1 cellular context compared by ENCODE assay signal in the genomic region with DNA sequence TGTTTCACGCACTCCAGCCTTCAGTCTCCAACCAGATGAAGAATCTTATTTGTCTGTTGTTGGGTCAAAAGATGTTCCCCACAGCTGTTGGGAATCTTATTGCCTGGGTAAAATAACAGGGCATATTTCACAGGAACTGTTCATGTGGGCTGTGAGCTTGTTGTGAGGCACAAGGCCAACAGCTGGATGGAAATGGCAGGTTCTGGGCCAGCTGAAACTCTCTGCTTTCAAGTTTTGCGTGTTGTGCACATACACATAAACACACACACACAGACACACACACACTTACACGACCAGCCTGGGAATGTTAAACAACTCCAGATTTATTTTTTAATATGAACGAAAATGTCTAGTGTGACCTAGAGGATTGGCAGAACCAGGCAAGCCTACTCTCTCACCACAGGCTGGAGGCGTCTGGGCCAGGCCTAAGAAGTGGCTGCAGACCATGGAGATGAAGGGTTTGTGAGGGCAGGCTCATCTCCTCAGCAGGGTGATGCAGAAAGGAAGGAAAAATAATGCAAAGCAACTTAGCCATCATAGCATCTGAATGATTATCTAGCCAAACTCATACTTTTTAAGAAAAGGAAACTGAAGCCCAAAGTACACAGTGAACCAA.
TF ChIP-seq lines count a peak whose summit lies in the region.

No MANE protein-coding gene starts in this region.

TF ChIP-seq in GM23338, 12 proteins besides CTCF, POLR2A, EP300 and RAD21 (continued from another document):
- TF ChIP-seq, protein P1, sequence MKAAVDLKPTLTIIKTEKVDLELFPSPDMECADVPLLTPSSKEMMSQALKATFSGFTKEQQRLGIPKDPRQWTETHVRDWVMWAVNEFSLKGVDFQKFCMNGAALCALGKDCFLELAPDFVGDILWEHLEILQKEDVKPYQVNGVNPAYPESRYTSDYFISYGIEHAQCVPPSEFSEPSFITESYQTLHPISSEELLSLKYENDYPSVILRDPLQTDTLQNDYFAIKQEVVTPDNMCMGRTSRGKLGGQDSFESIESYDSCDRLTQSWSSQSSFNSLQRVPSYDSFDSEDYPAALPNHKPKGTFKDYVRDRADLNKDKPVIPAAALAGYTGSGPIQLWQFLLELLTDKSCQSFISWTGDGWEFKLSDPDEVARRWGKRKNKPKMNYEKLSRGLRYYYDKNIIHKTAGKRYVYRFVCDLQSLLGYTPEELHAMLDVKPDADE (IDR thresholded peaks at IDR 0.05) = no peak
- TF ChIP-seq NANOG (IDR thresholded peaks at IDR 0.05; ENCODE audit: borderline replicate concordance) (no peak), JUNB (IDR thresholded peaks at IDR 0.05; ENCODE audit: unreplicated experiment) (no peak), ZNF331 (CRISPR knock-in tag; IDR thresholded peaks at IDR 0.05; ENCODE audit: low read depth) (no peak), EZH2phosphoT487 (IDR thresholded peaks at IDR 0.05; ENCODE audit: unreplicated experiment) (no peak)
- TF ChIP-seq, protein P2, sequence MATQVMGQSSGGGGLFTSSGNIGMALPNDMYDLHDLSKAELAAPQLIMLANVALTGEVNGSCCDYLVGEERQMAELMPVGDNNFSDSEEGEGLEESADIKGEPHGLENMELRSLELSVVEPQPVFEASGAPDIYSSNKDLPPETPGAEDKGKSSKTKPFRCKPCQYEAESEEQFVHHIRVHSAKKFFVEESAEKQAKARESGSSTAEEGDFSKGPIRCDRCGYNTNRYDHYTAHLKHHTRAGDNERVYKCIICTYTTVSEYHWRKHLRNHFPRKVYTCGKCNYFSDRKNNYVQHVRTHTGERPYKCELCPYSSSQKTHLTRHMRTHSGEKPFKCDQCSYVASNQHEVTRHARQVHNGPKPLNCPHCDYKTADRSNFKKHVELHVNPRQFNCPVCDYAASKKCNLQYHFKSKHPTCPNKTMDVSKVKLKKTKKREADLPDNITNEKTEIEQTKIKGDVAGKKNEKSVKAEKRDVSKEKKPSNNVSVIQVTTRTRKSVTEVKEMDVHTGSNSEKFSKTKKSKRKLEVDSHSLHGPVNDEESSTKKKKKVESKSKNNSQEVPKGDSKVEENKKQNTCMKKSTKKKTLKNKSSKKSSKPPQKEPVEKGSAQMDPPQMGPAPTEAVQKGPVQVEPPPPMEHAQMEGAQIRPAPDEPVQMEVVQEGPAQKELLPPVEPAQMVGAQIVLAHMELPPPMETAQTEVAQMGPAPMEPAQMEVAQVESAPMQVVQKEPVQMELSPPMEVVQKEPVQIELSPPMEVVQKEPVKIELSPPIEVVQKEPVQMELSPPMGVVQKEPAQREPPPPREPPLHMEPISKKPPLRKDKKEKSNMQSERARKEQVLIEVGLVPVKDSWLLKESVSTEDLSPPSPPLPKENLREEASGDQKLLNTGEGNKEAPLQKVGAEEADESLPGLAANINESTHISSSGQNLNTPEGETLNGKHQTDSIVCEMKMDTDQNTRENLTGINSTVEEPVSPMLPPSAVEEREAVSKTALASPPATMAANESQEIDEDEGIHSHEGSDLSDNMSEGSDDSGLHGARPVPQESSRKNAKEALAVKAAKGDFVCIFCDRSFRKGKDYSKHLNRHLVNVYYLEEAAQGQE (IDR thresholded peaks at IDR 0.05; ENCODE audit: unreplicated experiment) = no peak
- TF ChIP-seq, protein P3, sequence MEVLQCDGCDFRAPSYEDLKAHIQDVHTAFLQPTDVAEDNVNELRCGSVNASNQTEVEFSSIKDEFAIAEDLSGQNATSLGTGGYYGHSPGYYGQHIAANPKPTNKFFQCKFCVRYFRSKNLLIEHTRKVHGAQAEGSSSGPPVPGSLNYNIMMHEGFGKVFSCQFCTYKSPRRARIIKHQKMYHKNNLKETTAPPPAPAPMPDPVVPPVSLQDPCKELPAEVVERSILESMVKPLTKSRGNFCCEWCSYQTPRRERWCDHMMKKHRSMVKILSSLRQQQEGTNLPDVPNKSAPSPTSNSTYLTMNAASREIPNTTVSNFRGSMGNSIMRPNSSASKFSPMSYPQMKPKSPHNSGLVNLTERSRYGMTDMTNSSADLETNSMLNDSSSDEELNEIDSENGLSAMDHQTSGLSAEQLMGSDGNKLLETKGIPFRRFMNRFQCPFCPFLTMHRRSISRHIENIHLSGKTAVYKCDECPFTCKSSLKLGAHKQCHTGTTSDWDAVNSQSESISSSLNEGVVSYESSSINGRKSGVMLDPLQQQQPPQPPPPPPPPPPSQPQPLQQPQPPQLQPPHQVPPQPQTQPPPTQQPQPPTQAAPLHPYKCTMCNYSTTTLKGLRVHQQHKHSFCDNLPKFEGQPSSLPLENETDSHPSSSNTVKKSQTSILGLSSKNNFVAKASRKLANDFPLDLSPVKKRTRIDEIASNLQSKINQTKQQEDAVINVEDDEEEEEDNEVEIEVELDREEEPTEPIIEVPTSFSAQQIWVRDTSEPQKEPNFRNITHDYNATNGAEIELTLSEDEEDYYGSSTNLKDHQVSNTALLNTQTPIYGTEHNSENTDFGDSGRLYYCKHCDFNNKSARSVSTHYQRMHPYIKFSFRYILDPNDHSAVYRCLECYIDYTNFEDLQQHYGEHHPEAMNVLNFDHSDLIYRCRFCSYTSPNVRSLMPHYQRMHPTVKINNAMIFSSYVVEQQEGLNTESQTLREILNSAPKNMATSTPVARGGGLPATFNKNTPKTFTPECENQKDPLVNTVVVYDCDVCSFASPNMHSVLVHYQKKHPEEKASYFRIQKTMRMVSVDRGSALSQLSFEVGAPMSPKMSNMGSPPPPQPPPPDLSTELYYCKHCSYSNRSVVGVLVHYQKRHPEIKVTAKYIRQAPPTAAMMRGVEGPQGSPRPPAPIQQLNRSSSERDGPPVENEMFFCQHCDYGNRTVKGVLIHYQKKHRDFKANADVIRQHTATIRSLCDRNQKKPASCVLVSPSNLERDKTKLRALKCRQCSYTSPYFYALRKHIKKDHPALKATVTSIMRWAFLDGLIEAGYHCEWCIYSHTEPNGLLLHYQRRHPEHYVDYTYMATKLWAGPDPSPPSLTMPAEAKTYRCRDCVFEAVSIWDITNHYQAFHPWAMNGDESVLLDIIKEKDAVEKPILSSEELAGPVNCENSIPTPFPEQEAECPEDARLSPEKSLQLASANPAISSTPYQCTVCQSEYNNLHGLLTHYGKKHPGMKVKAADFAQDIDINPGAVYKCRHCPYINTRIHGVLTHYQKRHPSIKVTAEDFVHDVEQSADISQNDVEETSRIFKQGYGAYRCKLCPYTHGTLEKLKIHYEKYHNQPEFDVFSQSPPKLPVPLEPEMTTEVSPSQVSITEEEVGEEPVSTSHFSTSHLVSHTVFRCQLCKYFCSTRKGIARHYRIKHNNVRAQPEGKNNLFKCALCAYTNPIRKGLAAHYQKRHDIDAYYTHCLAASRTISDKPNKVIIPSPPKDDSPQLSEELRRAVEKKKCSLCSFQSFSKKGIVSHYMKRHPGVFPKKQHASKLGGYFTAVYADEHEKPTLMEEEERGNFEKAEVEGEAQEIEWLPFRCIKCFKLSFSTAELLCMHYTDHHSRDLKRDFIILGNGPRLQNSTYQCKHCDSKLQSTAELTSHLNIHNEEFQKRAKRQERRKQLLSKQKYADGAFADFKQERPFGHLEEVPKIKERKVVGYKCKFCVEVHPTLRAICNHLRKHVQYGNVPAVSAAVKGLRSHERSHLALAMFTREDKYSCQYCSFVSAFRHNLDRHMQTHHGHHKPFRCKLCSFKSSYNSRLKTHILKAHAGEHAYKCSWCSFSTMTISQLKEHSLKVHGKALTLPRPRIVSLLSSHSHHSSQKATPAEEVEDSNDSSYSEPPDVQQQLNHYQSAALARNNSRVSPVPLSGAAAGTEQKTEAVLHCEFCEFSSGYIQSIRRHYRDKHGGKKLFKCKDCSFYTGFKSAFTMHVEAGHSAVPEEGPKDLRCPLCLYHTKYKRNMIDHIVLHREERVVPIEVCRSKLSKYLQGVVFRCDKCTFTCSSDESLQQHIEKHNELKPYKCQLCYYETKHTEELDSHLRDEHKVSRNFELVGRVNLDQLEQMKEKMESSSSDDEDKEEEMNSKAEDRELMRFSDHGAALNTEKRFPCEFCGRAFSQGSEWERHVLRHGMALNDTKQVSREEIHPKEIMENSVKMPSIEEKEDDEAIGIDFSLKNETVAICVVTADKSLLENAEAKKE (CRISPR knock-in tag; IDR thresholded peaks at IDR 0.05) = no peak
